ENCODE assay signal across 23 cellular contexts in genomic region chr12:91094036-91094660, GRCh38. TPM values are rescaled to one million over a fixed set of nuclear protein-coding genes. Genes with fewer than 3 reads are reported as not detected.
A peak's percentile ranks its signal among the peaks of the same experiment; 100 is the strongest.
DNase-seq lines count a peak whose midpoint lies in the region; ATAC-seq and TF ChIP-seq lines count a peak whose summit lies in the region.
"Had no signal": no experiment of that assay in that cellular context is flagged by ENCODE, and none has a peak within 500 bp of the region (broad histone marks: within the 10 kb centered on the region; RNA-seq: fewer than 3 reads in every experiment).

No MANE protein-coding gene starts in this region.

- POLR2A ChIA-PET in PC-3 (lab: Charles Lee; ENCODE audit: unreplicated experiment), result no interaction called here

- ATAC-seq in PC-3 (no peak; the same call in 1 of the 2 replicates), GM19023 (IDR thresholded peaks at IDR 0.05; ENCODE audit: unreplicated experiment) (no peak)
- ATAC-seq: CD8-positive, alpha-beta T cell; left cardiac atrium; natural killer cell had no signal

- no peak overlapping the region for H4K8ac ChIP-seq in mesenchymal stem cell (ENCODE audit: low read length)

- H3K4me3 ChIP-seq in GM23248, result peak overlapping the region; percentile 40
- H3K4me3 ChIP-seq in PC-3 (ENCODE audit: low read length), result peak overlapping the region; percentile 18
- H3K4me3 ChIP-seq in mesenchymal stem cell (ENCODE audit: insufficient read depth in 1 of 2, low read depth in 1 of 2, low read length in 2 of 2), result peak overlapping the region in 1 of 2 experiments; percentile 55
- H3K4me3 ChIP-seq: transverse colon had no signal

- in situ Hi-C loops in GM23248 (cut with MboI), result no loop called here

- H3K79me2 ChIP-seq in GM23248 (ENCODE audit: insufficient read depth) (no peaks in the 10 kb centered on the region), PC-3 (ENCODE audit: low read length) (no peaks in the 10 kb centered on the region)

- H3K9me2 ChIP-seq in GM23248 (ENCODE audit: insufficient read depth), result no peaks in the 10 kb centered on the region
- no peaks in the 10 kb centered on the region for H3K9me2 ChIP-seq in PC-3 (replicated peaks; ENCODE audit: low read length)

- no peaks in the 10 kb centered on the region for H4K20me1 ChIP-seq in GM23248 (ENCODE audit: insufficient read depth)
- H4K20me1 ChIP-seq in PC-3 (ENCODE audit: low read length), result no peaks in the 10 kb centered on the region

- CTCF ChIA-PET in PC-3 (lab: Charles Lee), result no interaction called here

- H3F3A ChIP-seq in GM23248 (ENCODE audit: insufficient read depth), result peaks cover 10% of the 10 kb centered on the region; the same call in 1 of the 2 replicates
- no peaks in the 10 kb centered on the region for H3F3A ChIP-seq in PC-3 (ENCODE audit: low read length, unreplicated experiment)

- H2BK12ac ChIP-seq in mesenchymal stem cell (ENCODE audit: low read length in 2 of 2), result no peak overlapping the region

- H3K36me3 ChIP-seq in GM23248 (ENCODE audit: low read depth) (no peaks in the 10 kb centered on the region), PC-3 (ENCODE audit: low read depth, low read length) (no peaks in the 10 kb centered on the region), mesenchymal stem cell (ENCODE audit: control insufficient read depth in 1 of 2, insufficient read depth in 2 of 2, low read depth in 1 of 2, low read length in 2 of 2) (no peaks in the 10 kb centered on the region)
- H3K36me3 ChIP-seq: transverse colon had no signal

- no peaks in the 10 kb centered on the region for H3K79me1 ChIP-seq in mesenchymal stem cell (replicated peaks; ENCODE audit: low read length, poor library complexity, severe bottlenecking)

- H3K4ac ChIP-seq in mesenchymal stem cell (ENCODE audit: low read depth in 1 of 2, low read length in 2 of 2), result no peak overlapping the region

- H3K9me3 ChIP-seq in GM23248 (ENCODE audit: low read depth), result no peaks in the 10 kb centered on the region
- H3K9me3 ChIP-seq in PC-3 (ENCODE audit: low read length), result 0 out of 2 replicates have a peak, but pooled peaks cover 7% of the 10 kb centered on the region
- H3K9me3 ChIP-seq in mesenchymal stem cell (ENCODE audit: control insufficient read depth, low read length), result peaks cover 25% of the 10 kb centered on the region
- H3K9me3 ChIP-seq: transverse colon had no signal

- H3K27me3 ChIP-seq in GM23248 (replicated peaks; ENCODE audit: insufficient read depth), result no peaks in the 10 kb centered on the region
- no peaks in the 10 kb centered on the region for H3K27me3 ChIP-seq in PC-3 (ENCODE audit: low read length)
- no peaks in the 10 kb centered on the region for H3K27me3 ChIP-seq in mesenchymal stem cell (ENCODE audit: control insufficient read depth in 1 of 2, insufficient read depth in 1 of 2, low read length in 2 of 2)
- H3K27me3 ChIP-seq: transverse colon had no signal

- intact Hi-C loops in PC-3 (cut with micrococcal nuclease), result no loop called here

- no TSS peak for BruUV-seq in PC-3 (replicated peaks; lab: Mats Ljungman, UMichigan)

- no peak overlapping the region for H3K23ac ChIP-seq in mesenchymal stem cell (ENCODE audit: low read length in 2 of 2)

- H3K4me2 ChIP-seq in GM23248 (ENCODE audit: unreplicated experiment), result peak overlapping the region; percentile 75
- H3K4me2 ChIP-seq in PC-3 (ENCODE audit: low read length), result peak overlapping the region; percentile 44
- H3K4me2 ChIP-seq in mesenchymal stem cell (ENCODE audit: low read length, poor library complexity, severe bottlenecking), result no peak overlapping the region

- H3K18ac ChIP-seq in mesenchymal stem cell (ENCODE audit: low read depth in 1 of 2, low read length in 2 of 2), result no peak overlapping the region

- H3K27ac ChIP-seq in GM23248, result no peak overlapping the region
- no peak overlapping the region for H3K27ac ChIP-seq in PC-3 (ENCODE audit: low read length)
- no peak overlapping the region for H3K27ac ChIP-seq in mesenchymal stem cell (ENCODE audit: low read length, poor library complexity, severe bottlenecking)
- H3K27ac ChIP-seq: transverse colon had no signal

- no peak overlapping the region for H2AK5ac ChIP-seq in mesenchymal stem cell (ENCODE audit: low read length, severe bottlenecking)

- H2BK120ac ChIP-seq in mesenchymal stem cell (ENCODE audit: low read depth, low read length), result no peak overlapping the region

- peak; percentile 46 for DNase-seq in GM23248
- DNase-seq in PC-3, result peak; percentile 17
- peak; percentile 39 for DNase-seq in dedifferentiated amniotic fluid mesenchymal stem cell (ENCODE audit: extremely low spot score)
- DNase-seq in mesenchymal stem cell, result peak; percentile 45
- no peak for DNase-seq in SHP77 treated with DMSO at 0.1 percent for 48 hours (lab: John Stamatoyannopoulos, UW)
- DNase-seq in hypothalamus (lab: John Stamatoyannopoulos, UW), result no peak
- no peak for DNase-seq in stimulated activated CD4-positive, alpha-beta T cell treated with anti-CD3 and anti-CD28 coated beads, Interleukin-12 subunit alpha, Interleukin-12 subunit beta, amount 100 ng/mL, for 4 hours
- DNase-seq: activated CD4-positive, alpha-beta T cell treated with anti-CD3 and anti-CD28 coated beads, Interleukin-2, amount 10 ng/mL, durations not matched to agents 24 days and 14 days; activated naive CD8-positive, alpha-beta T cell treated with anti-CD3 and anti-CD28 coated beads for 36 hours; CD8-positive, alpha-beta T cell; DMS53; Kasumi-1; left cardiac atrium; natural killer cell; NCI-H524 treated with DMSO at 0.1 percent for 48 hours; posterior cingulate gyrus; Right ventricle myocardium superior; stimulated activated CD4-positive, alpha-beta T cell treated with anti-CD3 and anti-CD28 coated beads, Interleukin-2, amount 100 ng/mL, for 48 hours; T-helper 1 cell; transverse colon had no signal

- H3K9ac ChIP-seq in GM23248, result peak overlapping the region; percentile 34; the same call in 1 of the 2 replicates
- H3K9ac ChIP-seq in PC-3 (ENCODE audit: low read length), result no peak overlapping the region
- H3K9ac ChIP-seq in mesenchymal stem cell (ENCODE audit: low read length), result peak overlapping the region; percentile 58

- no peak overlapping the region for H4K91ac ChIP-seq in mesenchymal stem cell (ENCODE audit: low read length)

- H2BK15ac ChIP-seq in mesenchymal stem cell (ENCODE audit: low read depth, poor library complexity, severe bottlenecking), result no peak overlapping the region

- peaks cover 23% of the 10 kb centered on the region for H3K4me1 ChIP-seq in GM23248 (ENCODE audit: insufficient read depth)
- peaks cover 25% of the 10 kb centered on the region for H3K4me1 ChIP-seq in PC-3 (ENCODE audit: insufficient read depth, low read length)
- H3K4me1 ChIP-seq in mesenchymal stem cell (ENCODE audit: control insufficient read depth, insufficient read depth, low read depth, low read length), result no peaks in the 10 kb centered on the region
- H3K4me1 ChIP-seq: transverse colon had no signal

- H2BK5ac ChIP-seq in mesenchymal stem cell (ENCODE audit: low read depth, low read length, poor library complexity, severe bottlenecking), result no peak overlapping the region

- no peak for TF ChIP-seq CTCF in PC-3 (conservative IDR thresholded peaks at IDR 0.05; ENCODE audit: low read depth, low read length)

- H2AFZ ChIP-seq in GM23248 (peak overlapping the region; percentile 67), PC-3 (ENCODE audit: low read length) (peak overlapping the region; percentile 28; the same call in 1 of the 2 replicates), mesenchymal stem cell (ENCODE audit: low read depth, low read length) (no peak overlapping the region)

- H3K14ac ChIP-seq in mesenchymal stem cell (ENCODE audit: low read length in 2 of 2), result no peak overlapping the region

RNA-seq across cellular contexts. Expression of gene LUM, which starts 17.1 kb away (rescaled TPM):
- 556 and 573 TPM in 2 replicates for total RNA-seq in GM23248 (2014; rRNA removed; shearing (Covaris generic))
- polyA plus RNA-seq in GM23248 (2016; fragmentation: Nextera tagmentation; extraction: Ambion mirVana), result 564 and 584 TPM in 2 replicates
- total RNA-seq in PC-3 (2014; rRNA removed), result 0.15 TPM in 1 of 2 replicates, not detected in the other
- polyA plus RNA-seq in mesenchymal stem cell (2013, experiment 1 of 2), result 1,035 TPM
- 1,084 TPM for polyA plus RNA-seq in mesenchymal stem cell (2013, experiment 2 of 2)
- total RNA-seq: activated CD4-positive, alpha-beta T cell treated with anti-CD3 and anti-CD28 coated beads, Interleukin-2, amount 10 ng/mL, durations not matched to agents 24 days and 14 days; activated naive CD8-positive, alpha-beta T cell treated with anti-CD3 and anti-CD28 coated beads for 36 hours; CD8-positive, alpha-beta T cell; H1; natural killer cell had no signal
- polyA plus RNA-seq: H1 had no signal

RNA-seq across cellular contexts. Expression of gene KERA, which starts 36.3 kb away (rescaled TPM):
- not detected in 2 replicates for total RNA-seq in GM23248 (2014; rRNA removed; shearing (Covaris generic))
- polyA plus RNA-seq in GM23248 (2016; fragmentation: Nextera tagmentation; extraction: Ambion mirVana), result not detected in 2 replicates
- not detected in 2 replicates for total RNA-seq in PC-3 (2014; rRNA removed)
- 0.01 TPM for polyA plus RNA-seq in mesenchymal stem cell (2013, experiment 1 of 2)
- not detected for polyA plus RNA-seq in mesenchymal stem cell (2013, experiment 2 of 2)
- total RNA-seq: activated CD4-positive, alpha-beta T cell treated with anti-CD3 and anti-CD28 coated beads, Interleukin-2, amount 10 ng/mL, durations not matched to agents 24 days and 14 days; activated naive CD8-positive, alpha-beta T cell treated with anti-CD3 and anti-CD28 coated beads for 36 hours; CD8-positive, alpha-beta T cell; H1; left cardiac atrium; mesothelial cell of epicardium; natural killer cell; Right ventricle myocardium superior; transverse colon had no signal
- polyA plus RNA-seq: H1 had no signal

Comparison
In these comparisons a context has a peak if more than half of its experiments do, and no peak if none do; other contexts are left out.
1. DNase-seq: peak in GM23248 (single experiment), PC-3 (single experiment), dedifferentiated amniotic fluid mesenchymal stem cell (single experiment) and mesenchymal stem cell (single experiment); none in SHP77 treated with DMSO at 0.1 percent for 48 hours (single experiment), hypothalamus (0 of 51) and stimulated activated CD4-positive, alpha-beta T cell treated with anti-CD3 and anti-CD28 coated beads, Interleukin-12 subunit alpha, Interleukin-12 subunit beta, amount 100 ng/mL, for 4 hours (single experiment).
2. RNA of gene LUM, which starts 17.1 kb away (total RNA-seq): 556 to 573 TPM in GM23248; 0.15 TPM in PC-3; every median in the first group is over 100 times any median in the second.